Comparison of ENCODE assay signal across 8 cellular contexts in the genomic region with DNA sequence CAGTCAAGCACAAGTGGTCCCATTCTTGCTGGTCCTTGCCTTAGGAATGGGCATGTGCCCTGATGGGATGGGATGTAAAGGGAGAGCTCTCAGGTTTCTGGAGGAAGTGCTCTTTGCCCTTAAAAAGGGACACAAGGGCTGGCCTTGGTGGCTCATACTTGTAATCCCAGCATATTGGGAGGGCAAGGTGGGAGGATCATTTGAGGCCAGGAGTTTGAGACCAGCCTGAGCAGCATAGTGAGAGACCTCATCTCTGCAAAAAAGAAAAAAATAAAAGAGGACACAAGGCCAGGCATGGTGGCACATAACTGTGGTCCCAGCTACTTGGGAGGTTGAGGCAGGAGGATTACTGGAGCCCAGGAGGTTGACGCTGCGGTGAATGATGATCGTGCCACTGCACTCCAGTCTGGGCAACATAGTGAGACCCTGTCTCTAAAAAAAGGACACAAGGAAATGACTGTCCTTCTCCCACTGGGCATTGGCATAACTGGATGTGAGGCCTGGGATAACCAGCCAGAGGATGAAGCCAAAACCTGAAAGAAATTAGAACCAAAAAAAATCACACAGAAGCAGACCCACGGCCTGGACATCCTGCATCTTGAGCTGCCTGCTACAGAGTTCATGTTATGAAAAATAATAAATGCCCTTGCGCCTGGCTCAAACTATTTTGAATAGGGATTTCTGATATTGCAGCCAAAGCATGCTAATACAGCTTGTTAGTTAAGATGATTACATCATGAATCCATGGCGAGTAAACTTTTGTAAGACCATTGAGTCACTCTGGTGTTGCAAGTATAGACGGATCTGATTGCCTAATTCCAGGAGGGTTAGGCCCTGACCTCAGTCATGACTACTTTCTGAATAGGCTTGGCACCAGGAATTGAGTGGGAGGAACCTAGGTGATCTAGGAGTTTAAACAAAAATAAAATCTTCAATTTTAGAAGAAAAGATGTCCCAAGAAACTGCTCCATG. TPM values are rescaled to one million over a fixed set of nuclear protein-coding genes. Genes with fewer than 3 reads are reported as not detected.
DNase-seq lines count a peak whose midpoint lies in the region; ATAC-seq and TF ChIP-seq lines count a peak whose summit lies in the region.
"Had no signal": no experiment of that assay in that cellular context is flagged by ENCODE, and none has a peak within 500 bp of the region (broad histone marks: within the 10 kb centered on the region; RNA-seq: fewer than 3 reads in every experiment).

No MANE protein-coding gene starts in this region.

- H3K27ac ChIP-seq in HL-60 (replicated peaks), result peak overlapping the region; percentile 35
- H3K27ac ChIP-seq in right atrium auricular region, result no peak overlapping the region
- peak overlapping the region; percentile 66 for H3K27ac ChIP-seq in urinary bladder (ENCODE audit: low read depth)

- no peaks in the 10 kb centered on the region for H3K36me3 ChIP-seq in right atrium auricular region
- H3K36me3 ChIP-seq in urinary bladder (ENCODE audit: insufficient read depth), result no peaks in the 10 kb centered on the region
- H3K36me3 ChIP-seq in BE2C, result no peaks in the 10 kb centered on the region

- peak; percentile 86 to 99 for DNase-seq in HL-60 (ENCODE audit: low read depth in 1 of 2, low spot score in 1 of 2)
- DNase-seq in SW480 (ENCODE audit: low spot score), result peak; percentile 23
- DNase-seq in right atrium auricular region (ENCODE audit: low spot score), result peak; percentile 62
- no peak for DNase-seq in stimulated activated naive CD8-positive, alpha-beta T cell treated with anti-CD3 and anti-CD28 coated beads, Interleukin-15, Interleukin-2, amounts not matched to agents 100 U/mL and 50 U/mL, for 24 hours
- no peak for DNase-seq in BE2C
- DNase-seq: NCI-H2081 had no signal

- no peak for ATAC-seq in stimulated activated naive CD8-positive, alpha-beta T cell treated with anti-CD3 and anti-CD28 coated beads, Interleukin-15, Interleukin-2, amounts not matched to agents 100 U/mL and 50 U/mL, for 24 hours
- ATAC-seq in GM21723 (IDR thresholded peaks at IDR 0.05; ENCODE audit: unreplicated experiment), result no peak

- H3K27me3 ChIP-seq in HL-60 (ENCODE audit: insufficient read depth, poor library complexity, severe bottlenecking) (no peaks in the 10 kb centered on the region), right atrium auricular region (no peaks in the 10 kb centered on the region), BE2C (no peaks in the 10 kb centered on the region)

- H3K4me1 ChIP-seq in right atrium auricular region (no peaks in the 10 kb centered on the region), urinary bladder (ENCODE audit: insufficient read depth) (no peaks in the 10 kb centered on the region), BE2C (no peaks in the 10 kb centered on the region)

- H3K9me3 ChIP-seq in right atrium auricular region (no peaks in the 10 kb centered on the region), BE2C (no peaks in the 10 kb centered on the region)

- no peak for TF ChIP-seq CTCF in HL-60 (IDR thresholded peaks at IDR 0.05; ENCODE audit: insufficient read depth, low read length)
- no peak for TF ChIP-seq CTCF in right atrium auricular region (IDR thresholded peaks at IDR 0.05)
- no peak for TF ChIP-seq CTCF in BE2C (IDR thresholded peaks at IDR 0.05; ENCODE audit: low read depth, low read length)

- WGBS in urinary bladder, result 81% methylated on average over 7 of the region's 7 CpGs

- H3K4me3 ChIP-seq in HL-60 (replicated peaks; ENCODE audit: insufficient read depth, low read length), result no peak overlapping the region
- no peak overlapping the region for H3K4me3 ChIP-seq in right atrium auricular region
- no peak overlapping the region for H3K4me3 ChIP-seq in urinary bladder (ENCODE audit: low read depth, low read length)
- no peak overlapping the region for H3K4me3 ChIP-seq in BE2C (ENCODE audit: low read depth, low read length)

RNA-seq across cellular contexts. Expression of a gene that starts 12.9 kb away (rescaled TPM):
- total RNA-seq in right atrium auricular region, result 10 to 100 TPM; 46.7 to 53.7 TPM
- total RNA-seq in urinary bladder, result 41.8 TPM
- polyA plus RNA-seq in urinary bladder, result 34.8 TPM
- 51.2 TPM for polyA plus RNA-seq in BE2C (2012; ENCODE audit: insufficient read depth, insufficient read length, low read depth)

RNA-seq across cellular contexts. Expression of a gene that starts 45.5 kb away (rescaled TPM):
- total RNA-seq in right atrium auricular region, result 10 to 100 TPM; 20.8 to 26.0 TPM
- 7.9 TPM for total RNA-seq in urinary bladder
- 22.0 TPM for polyA plus RNA-seq in urinary bladder
- polyA plus RNA-seq in BE2C (2012; ENCODE audit: insufficient read depth, insufficient read length, low read depth), result 26.5 TPM

RNA-seq across cellular contexts. Expression of a gene that starts 45.7 kb away (rescaled TPM):
- total RNA-seq in right atrium auricular region, result 10 to 100 TPM; 46.7 to 55.1 TPM
- 37.1 TPM for total RNA-seq in urinary bladder
- polyA plus RNA-seq in urinary bladder, result 50.9 TPM
- 155 TPM for polyA plus RNA-seq in BE2C (2012; ENCODE audit: insufficient read depth, insufficient read length, low read depth)

Comparison
In these comparisons a context has a peak if more than half of its experiments do, and no peak if none do; other contexts are left out.
1. DNase-seq: peak in HL-60 (2 of 2), SW480 (single experiment) and right atrium auricular region (single experiment); none in stimulated activated naive CD8-positive, alpha-beta T cell treated with anti-CD3 and anti-CD28 coated beads, Interleukin-15, Interleukin-2, amounts not matched to agents 100 U/mL and 50 U/mL, for 24 hours (single experiment) and BE2C (single experiment).
2. H3K27ac ChIP-seq: peak in HL-60 (single experiment) and urinary bladder (single experiment); none in right atrium auricular region (0 of 2).